ENCODE assay signal across 19 cellular contexts in the genomic region with DNA sequence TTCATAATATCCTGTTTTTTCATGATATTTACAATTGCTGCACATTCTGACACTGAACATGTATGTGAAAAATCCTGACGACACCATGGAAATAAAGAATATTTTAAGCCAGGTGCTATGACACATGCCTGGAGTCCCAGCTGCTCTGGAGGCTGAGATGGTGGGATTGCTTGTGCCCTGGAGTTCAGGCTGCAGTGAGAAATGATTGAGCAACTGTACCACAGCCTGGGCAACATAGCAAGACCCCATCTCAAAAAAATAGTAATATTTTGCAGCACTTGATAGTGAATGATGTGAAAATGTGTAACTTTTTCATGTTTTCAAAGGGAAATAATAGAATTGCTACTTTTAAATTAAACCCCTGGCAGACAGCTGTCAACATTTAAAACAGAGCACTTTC.
DNase-seq lines count a peak whose midpoint lies in the region; ATAC-seq, FAIRE-seq and TF ChIP-seq lines count a peak whose summit lies in the region.
"Had no signal": no experiment of that assay in that cellular context is flagged by ENCODE, and none has a peak within 500 bp of the region (broad histone marks: within the 10 kb centered on the region; RNA-seq: fewer than 3 reads in every experiment).

No MANE protein-coding gene starts in this region.

- H3K79me2 ChIP-seq in HepG2 (ENCODE audit: insufficient read depth, low read length): no peaks in the 10 kb centered on the region
- no peaks in the 10 kb centered on the region for H3K79me2 ChIP-seq in K562 (ENCODE audit: control insufficient read depth, insufficient read depth, low read length)

- CTCF ChIA-PET in HepG2 (lab: Yijun Ruan, JAX; ENCODE audit: low intra/inter-chr PET ratio, low total read pairs) (no interaction called here), K562 (lab: Yijun Ruan, JAX; ENCODE audit: low intra/inter-chr PET ratio) (no interaction called here)

- H3K27me3 ChIP-seq in HepG2 (ENCODE audit: control insufficient read depth in 1 of 2, insufficient read depth in 2 of 2, low read length in 2 of 2) (no peaks in the 10 kb centered on the region), right lobe of liver (no peaks in the 10 kb centered on the region), K562 (ENCODE audit: control insufficient read depth in 2 of 2, insufficient read depth in 2 of 2, low read length in 2 of 2) (no peaks in the 10 kb centered on the region; a peak in 1 of 5 replicates)
- H3K27me3 ChIP-seq: BLaER1 treated with 17β-estradiol and CSF1 and Interleukin-3, amounts not matched to agents 10 nM and 100 nM had no signal

- no peak for FAIRE-seq in HepG2 (lab: Jason Lieb, UNC)
- FAIRE-seq in K562 (lab: Jason Lieb, UNC): no peak
- FAIRE-seq: A549, D721Med, GM12891, GM19239 had no signal

- DNase-seq in HepG2 (ENCODE audit: low spot score) (no peak), right lobe of liver (no peak), K562 (ENCODE audit: extremely low read depth in 1 of 4, low spot score in 3 of 4) (no peak), NCI-H774 (lab: John Stamatoyannopoulos, UW) (no peak)
- no peak for DNase-seq in stimulated activated CD4-positive, alpha-beta T cell treated with anti-CD3 and anti-CD28 coated beads, Interleukin-2, amount 100 ng/mL, for 24 hours
- DNase-seq: AML-193; Caco-2; Calu3; CD4-positive, alpha-beta T cell; CD8-positive, alpha-beta T cell; DMS79 treated with DMSO at 0.1 percent for 48 hours; GF-D8 had no signal

- no TSS peak for BruUV-seq in HepG2 (replicated peaks; lab: Mats Ljungman, UMichigan)
- no TSS peak for BruUV-seq in K562 (replicated peaks; lab: Mats Ljungman, UMichigan)

- TF ChIP-seq POLR2A in HepG2 (IDR thresholded peaks at IDR 0.05; ENCODE audit: insufficient read depth in 1 of 2, low read depth in 2 of 2, low read length in 2 of 2): no peak
- no peak for TF ChIP-seq POLR2A in right lobe of liver (IDR thresholded peaks at IDR 0.05)
- no peak for TF ChIP-seq POLR2A in K562 (conservative IDR thresholded peaks at IDR 0.05)

- intact Hi-C loops in HepG2 (cut with micrococcal nuclease; ENCODE audit: unreplicated experiment) (no loop called here), right lobe of liver (cut with DNase I) (no loop called here), K562 (cut with micrococcal nuclease) (no loop called here)

- H3K4me2 ChIP-seq in HepG2 (ENCODE audit: low read depth, low read length): no peak overlapping the region
- H3K4me2 ChIP-seq in K562 (ENCODE audit: insufficient read depth, low read length): no peak overlapping the region
- H3K4me2 ChIP-seq: A549; BLaER1 treated with 17β-estradiol and CSF1 and Interleukin-3, amounts not matched to agents 10 nM and 100 nM had no signal

- no peaks in the 10 kb centered on the region for H3K9me3 ChIP-seq in HepG2 (ENCODE audit: low read length)
- H3K9me3 ChIP-seq in right lobe of liver: no peaks in the 10 kb centered on the region
- H3K9me3 ChIP-seq in K562 (replicated peaks; ENCODE audit: control insufficient read depth, insufficient read depth, low read depth, low read length): no peaks in the 10 kb centered on the region
- H3K9me3 ChIP-seq: A549; BLaER1 treated with 17β-estradiol and CSF1 and Interleukin-3, amounts not matched to agents 10 nM and 100 nM; Caco-2 had no signal

- ATAC-seq in HepG2 (no peak), right lobe of liver (no peak), K562 (no peak)
- ATAC-seq: A549; CD8-positive, alpha-beta T cell had no signal

- in situ Hi-C loops in HepG2 (cut with HindIII; ENCODE audit: extremely low pct_ligation_motif_present, low pct_unique_long_range_greater_than_20kb): no loop called here
- in situ Hi-C loops in K562 (cut with MboI): no loop called here

- H3K36me3 ChIP-seq in HepG2 (replicated peaks in 1 of 2; ENCODE audit: control insufficient read depth in 1 of 2, insufficient read depth in 2 of 2, low read length in 2 of 2) (peaks cover 32 to 79% of the 10 kb centered on the region in 2 experiments), right lobe of liver (peaks cover 0 to 67% (median 12%) of the 10 kb centered on the region in 4 donors), K562 (ENCODE audit: control insufficient read depth, insufficient read depth, low read length) (no peaks in the 10 kb centered on the region)
- H3K36me3 ChIP-seq: BLaER1 treated with 17β-estradiol and CSF1 and Interleukin-3, amounts not matched to agents 10 nM and 100 nM had no signal

- H3K27ac ChIP-seq in HepG2 (ENCODE audit: extremely low read length, insufficient read depth, low read length) (no peak overlapping the region), right lobe of liver (no peak overlapping the region), K562 (ENCODE audit: extremely low read depth, low read depth, low read length) (no peak overlapping the region)
- H3K27ac ChIP-seq: 22Rv1; A549; BLaER1 treated with 17β-estradiol and CSF1 and Interleukin-3, amounts not matched to agents 10 nM and 100 nM; C4-2B had no signal

- H4K20me1 ChIP-seq in HepG2 (ENCODE audit: insufficient read depth, low read length) (no peaks in the 10 kb centered on the region), K562 (replicated peaks; ENCODE audit: control insufficient read depth, insufficient read depth, low read length) (no peaks in the 10 kb centered on the region)
- H4K20me1 ChIP-seq: BLaER1 treated with 17β-estradiol and CSF1 and Interleukin-3, amounts not matched to agents 10 nM and 100 nM had no signal

- H3K9me1 ChIP-seq in K562 (ENCODE audit: control insufficient read depth, insufficient read depth, low read length): no peaks in the 10 kb centered on the region

- H3K9ac ChIP-seq in HepG2 (ENCODE audit: insufficient read depth, low read depth, low read length): no peak overlapping the region
- H3K9ac ChIP-seq in K562 (ENCODE audit: insufficient read depth in 1 of 2, low read depth in 2 of 2, low read length in 2 of 2): no peak overlapping the region
- H3K9ac ChIP-seq: BLaER1 treated with 17β-estradiol and CSF1 and Interleukin-3, amounts not matched to agents 10 nM and 100 nM had no signal

- 97% methylated on average over 1 of the region's 1 CpG for WGBS in HepG2 (ENCODE audit: low lambda C conversion rate)
- WGBS in right lobe of liver (ENCODE audit: insufficient coverage, low coverage, low lambda C conversion rate, missing lambda C conversion rate): 100% methylated on average over 1 of the region's 1 CpG
- WGBS in K562 (ENCODE audit: insufficient coverage, low coverage, missing lambda C conversion rate): 0% methylated on average over 1 of the region's 1 CpG

- H3K4me1 ChIP-seq in HepG2 (ENCODE audit: insufficient read depth, low read length): no peaks in the 10 kb centered on the region
- H3K4me1 ChIP-seq in right lobe of liver: no peaks in the 10 kb centered on the region
- no peaks in the 10 kb centered on the region for H3K4me1 ChIP-seq in K562 (replicated peaks in 1 of 2; ENCODE audit: control insufficient read depth in 2 of 2, insufficient read depth in 2 of 2, low read length in 2 of 2)
- H3K4me1 ChIP-seq: A549; BLaER1 treated with 17β-estradiol and CSF1 and Interleukin-3, amounts not matched to agents 10 nM and 100 nM; Caco-2 had no signal

- TF ChIP-seq CTCF in HepG2 (CRISPR knock-in tag; IDR thresholded peaks at IDR 0.05) (no peak), right lobe of liver (IDR thresholded peaks at IDR 0.05) (no peak), K562 (IDR thresholded peaks at IDR 0.05 in 2 of 3, conservative IDR thresholded peaks at IDR 0.05 in 1 of 3; ENCODE audit: insufficient read depth in 2 of 3, low read depth in 1 of 3, low read length in 3 of 3) (no peak)

- H3K4me3 ChIP-seq in HepG2 (replicated peaks in 1 of 3; ENCODE audit: insufficient read depth in 1 of 3, low read depth in 2 of 3, low read length in 3 of 3): no peak overlapping the region
- H3K4me3 ChIP-seq in right lobe of liver: no peak overlapping the region
- no peak overlapping the region for H3K4me3 ChIP-seq in K562
- H3K4me3 ChIP-seq: A549; BLaER1 treated with 17β-estradiol and CSF1 and Interleukin-3, amounts not matched to agents 10 nM and 100 nM had no signal

- H2AFZ ChIP-seq in HepG2 (ENCODE audit: low read length) (no peak overlapping the region), K562 (ENCODE audit: low read depth, low read length) (no peak overlapping the region)

- no peak for TF ChIP-seq RAD21 in HepG2 (CRISPR knock-in tag; IDR thresholded peaks at IDR 0.05)
- TF ChIP-seq RAD21 in K562 (CRISPR knock-in tag; conservative IDR thresholded peaks at IDR 0.05 in 1 of 2, IDR thresholded peaks at IDR 0.05 in 1 of 2): no peak

- TF ChIP-seq EP300 in HepG2 (IDR thresholded peaks at IDR 0.05; ENCODE audit: low read depth in 2 of 2, low read length in 2 of 2) (no peak), HepG2 (CRISPR knock-in tag; IDR thresholded peaks at IDR 0.05; ENCODE audit: borderline replicate concordance) (no peak), K562 (IDR thresholded peaks at IDR 0.05; ENCODE audit: low read length) (no peak)

- POLR2A ChIA-PET in HepG2 (lab: Yijun Ruan, JAX) (no interaction called here), K562 (lab: Yijun Ruan, JAX) (no interaction called here)

TF ChIP-seq in HepG2, 621 proteins besides CTCF, POLR2A, EP300 and RAD21 (continues in another document):
- TF ChIP-seq SMARCC2 (IDR thresholded peaks at IDR 0.05) (no peak), DBP (CRISPR knock-in tag; IDR thresholded peaks at IDR 0.05; ENCODE audit: not compliant biosample characterization) (no peak)

TF ChIP-seq in K562, 482 proteins besides CTCF, POLR2A, EP300 and RAD21:
- no peak for TF ChIP-seq CBX3 (IDR thresholded peaks at IDR 0.05; ENCODE audit: borderline replicate concordance in 1 of 2, low read length in 2 of 2)
- TF ChIP-seq RBM25 (IDR thresholded peaks at IDR 0.05; ENCODE audit: low read depth, low read length, severe bottlenecking): peak; percentile 19
TF ChIP-seq in K562: peak in this region for 1.

Comparison
In these comparisons a context has a peak if more than half of its experiments do, and no peak if none do; other contexts are left out.
1. Of the 241 proteins assayed by ChIP-seq in both HepG2 and K562: peak only in HepG2: ZNF121; only in K562: none; in both: none; in neither: 240.